ENCODE assay signal across 9 cellular contexts in the genomic region with DNA sequence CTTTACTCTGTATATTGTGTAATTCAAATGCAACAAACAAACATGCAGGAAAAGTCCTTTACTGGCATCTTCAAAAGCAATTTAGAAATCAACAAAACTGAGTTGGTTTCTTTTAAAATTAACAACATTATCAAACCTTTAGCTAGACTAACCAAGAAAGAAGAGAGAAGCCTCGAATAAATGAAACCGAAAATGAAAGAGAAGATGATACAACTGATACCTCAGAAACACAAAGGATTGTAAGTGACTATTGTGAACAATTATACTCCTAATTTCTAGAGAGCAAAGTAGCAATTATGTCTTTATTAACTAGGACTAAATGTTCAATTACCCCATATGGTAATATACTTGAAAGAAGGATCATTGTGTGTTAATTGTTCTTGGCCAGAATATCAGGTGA. TPM values are rescaled to one million over a fixed set of nuclear protein-coding genes. Genes with fewer than 3 reads are reported as not detected.
DNase-seq lines count a peak whose midpoint lies in the region; ATAC-seq and TF ChIP-seq lines count a peak whose summit lies in the region.
"Had no signal": no experiment of that assay in that cellular context is flagged by ENCODE, and none has a peak within 500 bp of the region (broad histone marks: within the 10 kb centered on the region; RNA-seq: fewer than 3 reads in every experiment).

No MANE protein-coding gene starts in this region.

- CTCF ChIA-PET in mammary epithelial cell (lab: Charles Lee; ENCODE audit: low non-redundant PET) = interaction anchor here (0.7 kb wide), 1 partner anchor 202 kb away, joined by 3 read pairs; no protein-coding TSS in a partner anchor

- H3K4me2 ChIP-seq in mammary epithelial cell (ENCODE audit: insufficient read depth, low read depth, low read length) = peak overlapping the region; percentile 79

- H3K36me3 ChIP-seq in mammary epithelial cell (ENCODE audit: insufficient read depth, low read length) (no peaks in the 10 kb centered on the region), WERI-Rb-1 (no peaks in the 10 kb centered on the region)
- H3K36me3 ChIP-seq: thoracic aorta had no signal

- no TSS peak for BruUV-seq in mammary epithelial cell (replicated peaks; lab: Mats Ljungman, UMichigan)

- peak; percentile 32 for DNase-seq in ELR (ENCODE audit: low read depth)
- DNase-seq in mammary epithelial cell = no peak
- no peak for DNase-seq in WERI-Rb-1
- DNase-seq in A172 (ENCODE audit: low spot score) = no peak
- no peak for DNase-seq in NK-92 treated with Interleukin-12 subunit alpha and Interleukin-12 subunit beta, amount 100 ng/mL, for 24 hours (lab: John Stamatoyannopoulos, UW)

- H3K9me3 ChIP-seq in mammary epithelial cell (replicated peaks; ENCODE audit: insufficient read depth, low read length) (no peaks in the 10 kb centered on the region), WERI-Rb-1 (ENCODE audit: severe bottlenecking) (no peaks in the 10 kb centered on the region)
- H3K9me3 ChIP-seq: thoracic aorta had no signal

- H3K4me3 ChIP-seq in mammary epithelial cell (replicated peaks in 1 of 3; ENCODE audit: insufficient read depth in 1 of 3, low read depth in 2 of 3, low read length in 3 of 3) = peak overlapping the region in 2 of 3 experiments; percentile 17 to 21
- no peak overlapping the region for H3K4me3 ChIP-seq in WERI-Rb-1 (ENCODE audit: low read depth, low read length)
- H3K4me3 ChIP-seq: thoracic aorta had no signal

- in situ Hi-C loops in mammary epithelial cell (cut with MboI; ENCODE audit: low sequenced_read_pairs in 2 of 2) = no loop called here

- peak overlapping the region; percentile 32 for H2AFZ ChIP-seq in mammary epithelial cell (ENCODE audit: low read depth, low read length)

- dilution Hi-C loops in mammary epithelial cell (cut with HindIII; ENCODE audit: low sequenced_read_pairs) = no loop called here

- TF ChIP-seq CTCF in mammary epithelial cell (conservative IDR thresholded peaks at IDR 0.05 in 1 of 2, IDR thresholded peaks at IDR 0.05 in 1 of 2; ENCODE audit: extremely low read depth in 1 of 2, insufficient read depth in 1 of 2, low read depth in 1 of 2, low read length in 2 of 2) = no peak
- TF ChIP-seq CTCF in WERI-Rb-1 (IDR thresholded peaks at IDR 0.05; ENCODE audit: low read depth, low read length) = no peak

- H3K79me2 ChIP-seq in mammary epithelial cell (ENCODE audit: insufficient read depth, low read length) = no peaks in the 10 kb centered on the region

- H3K27ac ChIP-seq in mammary epithelial cell (ENCODE audit: insufficient read depth, low read depth, low read length) = peak overlapping the region; percentile 35
- no peak overlapping the region for H3K27ac ChIP-seq in WERI-Rb-1
- H3K27ac ChIP-seq: thoracic aorta had no signal

- WGBS in mammary epithelial cell (ENCODE audit: low coverage, missing lambda C conversion rate) = 66% methylated on average over 2 of the region's 2 CpGs

- H3K4me1 ChIP-seq in mammary epithelial cell (ENCODE audit: insufficient read depth, low read length) = peaks cover 7% of the 10 kb centered on the region

- no peak overlapping the region for H3K9ac ChIP-seq in mammary epithelial cell (ENCODE audit: insufficient read depth, low read length)

- H3K27me3 ChIP-seq in mammary epithelial cell (ENCODE audit: insufficient read depth, low read length) = no peaks in the 10 kb centered on the region
- H3K27me3 ChIP-seq in WERI-Rb-1 (ENCODE audit: insufficient read depth, low read depth, severe bottlenecking) = no peaks in the 10 kb centered on the region

- intact Hi-C loops in mammary epithelial cell (cut with micrococcal nuclease) = loop anchor here (5.0 kb wide), 1 partner anchor 53 kb away; no protein-coding TSS in a partner anchor

- no peaks in the 10 kb centered on the region for H4K20me1 ChIP-seq in mammary epithelial cell (ENCODE audit: insufficient read depth, low read length)

- peak; percentile 74 for ATAC-seq in GM19455 (IDR thresholded peaks at IDR 0.05; ENCODE audit: unreplicated experiment)
- ATAC-seq in HG03342 (IDR thresholded peaks at IDR 0.05; ENCODE audit: unreplicated experiment) = peak; percentile 90
- ATAC-seq in HG03135 (IDR thresholded peaks at IDR 0.05; ENCODE audit: unreplicated experiment) = no peak

RNA-seq across cellular contexts. Expression of a gene that starts 49.2 kb away (rescaled TPM):
- 100 to 1,000 TPM in 1 of 2 donors, 10 to 100 TPM in 1; 71.2 to 181 TPM for total RNA-seq in mammary epithelial cell
- polyA plus RNA-seq in mammary epithelial cell = 150 TPM
- polyA minus RNA-seq in mammary epithelial cell = 188 TPM
- 12.6 and 30.3 TPM in 2 replicates for total RNA-seq in A172 (2014; rRNA removed; shearing (Covaris generic))
